ENCODE assay signal across 16 cellular contexts in the genomic region with DNA sequence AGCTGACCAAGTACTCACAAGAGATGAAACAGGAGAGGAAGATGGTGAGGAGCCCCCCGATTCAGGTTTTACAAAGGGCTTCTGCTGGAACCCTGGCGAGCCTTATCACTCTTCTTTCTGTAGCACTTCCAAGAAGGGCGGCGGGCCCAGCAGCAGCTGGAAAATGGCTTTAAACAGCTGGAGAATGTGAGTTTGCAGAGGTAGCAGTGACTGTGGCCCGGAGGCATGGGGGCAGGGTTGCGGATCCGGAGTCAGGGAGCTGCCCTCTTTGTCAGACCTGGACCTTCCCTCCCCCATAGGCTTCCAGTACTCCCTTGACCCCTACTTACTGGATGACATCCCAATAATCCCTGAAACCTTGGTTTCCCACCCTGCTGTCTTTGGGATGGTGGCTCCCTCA. TPM values are rescaled to one million over a fixed set of nuclear protein-coding genes. Genes with fewer than 3 reads are reported as not detected.
A peak's percentile ranks its signal among the peaks of the same experiment; 100 is the strongest.
DNase-seq lines count a peak whose midpoint lies in the region; ATAC-seq and TF ChIP-seq lines count a peak whose summit lies in the region.
"Had no signal": no experiment of that assay in that cellular context is flagged by ENCODE, and none has a peak within 500 bp of the region (broad histone marks: within the 10 kb centered on the region; RNA-seq: fewer than 3 reads in every experiment).

No MANE protein-coding gene starts in this region.

- no peak overlapping the region for H2AFZ ChIP-seq in PC-9

- H3K9me2 ChIP-seq in PC-9 (ENCODE audit: insufficient read depth) = no peaks in the 10 kb centered on the region

- H3K9me3 Mint-ChIP-seq in progenitor cell of endocrine pancreas (ENCODE audit: low read depth) = no peaks in the 10 kb centered on the region
- H3K9me3 Mint-ChIP-seq: activated B cell treated with CpG ODN at 0.5 μM for 24 hours; activated naive CD4-positive, alpha-beta T cell treated with anti-CD3 and anti-CD28 coated beads, Interleukin-2, amount 10 ng/mL, durations not matched to agents 7 days and 5 days; T-cell had no signal

- H3K4me3 Mint-ChIP-seq in progenitor cell of endocrine pancreas (ENCODE audit: low read depth) = no peak overlapping the region
- H3K4me3 Mint-ChIP-seq: activated CD8-positive, alpha-beta memory T cell treated with anti-CD3 and anti-CD28 coated beads, Interleukin-2, amount 10 ng/mL, durations not matched to agents 7 days and 5 days; activated naive CD4-positive, alpha-beta T cell treated with anti-CD3 and anti-CD28 coated beads, Interleukin-2, amount 10 ng/mL, durations not matched to agents 7 days and 5 days; T-cell had no signal

- no peak for DNase-seq in PC-9
- no peak for DNase-seq in esophagus muscularis mucosa (ENCODE audit: extremely low spot score)
- DNase-seq in progenitor cell of endocrine pancreas (ENCODE audit: low spot score, unreplicated experiment) = no peak
- no peak for DNase-seq in NCI-H1694 (lab: John Stamatoyannopoulos, UW)
- no peak for DNase-seq in GM19238 (ENCODE audit: insufficient read length, low spot score)
- no peak for DNase-seq in stimulated activated naive CD4-positive, alpha-beta T cell (lab: John Stamatoyannopoulos, UW)
- DNase-seq: activated B cell treated with CpG ODN at 0.5 μM for 24 hours; activated CD8-positive, alpha-beta memory T cell treated with anti-CD3 and anti-CD28 coated beads, Interleukin-2, amount 10 ng/mL, durations not matched to agents 7 days and 5 days; activated naive CD4-positive, alpha-beta T cell treated with anti-CD3 and anti-CD28 coated beads, Interleukin-2, amount 10 ng/mL, durations not matched to agents 7 days and 5 days; NCI-H82; RPMI8226; T-cell; testis had no signal

- H3K4me3 ChIP-seq in PC-9 (no peak overlapping the region), esophagus muscularis mucosa (peak overlapping the region in 1 of 4 donors; percentile 4)
- H3K4me3 ChIP-seq: testis had no signal

- POLR2A ChIA-PET in PC-9 (lab: Charles Lee; ENCODE audit: unreplicated experiment) = no interaction called here

- no peaks in the 10 kb centered on the region for H3K27me3 Mint-ChIP-seq in progenitor cell of endocrine pancreas
- H3K27me3 Mint-ChIP-seq: activated B cell treated with CpG ODN at 0.5 μM for 24 hours; activated CD8-positive, alpha-beta memory T cell treated with anti-CD3 and anti-CD28 coated beads, Interleukin-2, amount 10 ng/mL, durations not matched to agents 7 days and 5 days; T-cell had no signal

- peaks cover 54% of the 10 kb centered on the region for H3K79me2 ChIP-seq in PC-9 (ENCODE audit: low read depth)

- peak overlapping the region; percentile 39 for H3K27ac Mint-ChIP-seq in progenitor cell of endocrine pancreas
- H3K27ac Mint-ChIP-seq: activated B cell treated with CpG ODN at 0.5 μM for 24 hours; activated CD8-positive, alpha-beta memory T cell treated with anti-CD3 and anti-CD28 coated beads, Interleukin-2, amount 10 ng/mL, durations not matched to agents 7 days and 5 days; activated naive CD4-positive, alpha-beta T cell treated with anti-CD3 and anti-CD28 coated beads, Interleukin-2, amount 10 ng/mL, durations not matched to agents 7 days and 5 days had no signal

- H4K20me1 ChIP-seq in PC-9 (ENCODE audit: insufficient read depth) = peaks cover 5% of the 10 kb centered on the region; the same call in 1 of the 2 replicates

- H3K4me1 Mint-ChIP-seq in progenitor cell of endocrine pancreas (ENCODE audit: low read depth) = peaks cover 15% of the 10 kb centered on the region

- no peak for TF ChIP-seq POLR2A in esophagus muscularis mucosa (IDR thresholded peaks at IDR 0.05; ENCODE audit: low read depth)

- no peak for ATAC-seq in HG02678 (IDR thresholded peaks at IDR 0.05; ENCODE audit: unreplicated experiment)
- ATAC-seq: activated CD8-positive, alpha-beta memory T cell treated with anti-CD3 and anti-CD28 coated beads, Interleukin-2, amount 10 ng/mL, durations not matched to agents 7 days and 5 days; HepG2; T-cell had no signal

- WGBS in esophagus muscularis mucosa = 55% methylated on average over 7 of the region's 7 CpGs

- no peaks in the 10 kb centered on the region for H3K9me3 ChIP-seq in PC-9 (ENCODE audit: insufficient read depth, low read depth)
- no peaks in the 10 kb centered on the region for H3K9me3 ChIP-seq in esophagus muscularis mucosa
- H3K9me3 ChIP-seq: testis had no signal

- H3K27ac ChIP-seq in C4-2B = peak overlapping the region; percentile 41; the same call in 1 of the 2 replicates
- peak overlapping the region; percentile 88; the same call in 1 of the 2 replicates for H3K27ac ChIP-seq in PC-9
- H3K27ac ChIP-seq in esophagus muscularis mucosa (replicated peaks in 1 of 4) = peak overlapping the region; percentile 85 to 92 (median 89)

- peaks cover 56% of the 10 kb centered on the region for H3K4me1 ChIP-seq in PC-9 (replicated peaks; ENCODE audit: insufficient read depth)
- H3K4me1 ChIP-seq in esophagus muscularis mucosa = peaks cover 56 to 71% (median 69%) of the 10 kb centered on the region in 4 donors

- no peak for TF ChIP-seq EP300 in esophagus muscularis mucosa (IDR thresholded peaks at IDR 0.05)

- peaks cover 12% of the 10 kb centered on the region; the same call in 1 of the 2 replicates for H3K36me3 ChIP-seq in PC-9 (ENCODE audit: low read depth)
- peaks cover 28 to 60% (median 41%) of the 10 kb centered on the region in 4 donors for H3K36me3 ChIP-seq in esophagus muscularis mucosa

- BruUV-seq in PC-9 (replicated peaks; lab: Mats Ljungman, UMichigan) = no TSS peak

- CTCF ChIA-PET in PC-9 (lab: Charles Lee) = no interaction called here

- H3K36me3 Mint-ChIP-seq in progenitor cell of endocrine pancreas (ENCODE audit: insufficient read depth) = peaks cover 28% of the 10 kb centered on the region

- H3F3A ChIP-seq in PC-9 (ENCODE audit: insufficient read depth, low read depth) = peaks cover 63% of the 10 kb centered on the region

- H3K27me3 ChIP-seq in PC-9 (ENCODE audit: insufficient read depth, low read depth) (no peaks in the 10 kb centered on the region), esophagus muscularis mucosa (no peaks in the 10 kb centered on the region)
- H3K27me3 ChIP-seq: testis had no signal

- peak overlapping the region; percentile 81 for H3K4me2 ChIP-seq in PC-9

- TF ChIP-seq CTCF in C4-2B (conservative IDR thresholded peaks at IDR 0.05) (no peak), PC-9 (conservative IDR thresholded peaks at IDR 0.05) (no peak), esophagus muscularis mucosa (IDR thresholded peaks at IDR 0.05) (no peak), progenitor cell of endocrine pancreas (IDR thresholded peaks at IDR 0.05; ENCODE audit: unreplicated experiment) (no peak)

- intact Hi-C loops in PC-9 (cut with micrococcal nuclease; ENCODE audit: unreplicated experiment) = no loop called here
- intact Hi-C loops in esophagus muscularis mucosa (cut with DNase I) = loop anchor here (10.0 kb wide), 1 partner anchor 322 kb away; a partner anchor contains a TSS

RNA-seq across cellular contexts. Expression of a gene that starts 3.6 kb away (rescaled TPM):
- 84.3 and 104 TPM in 2 replicates for total RNA-seq in PC-9 (2021)
- 100 to 1,000 TPM in 3 of 4 donors, 10 to 100 TPM in 1; 85.8 to 148 (median 118) TPM for total RNA-seq in esophagus muscularis mucosa
- total RNA-seq in progenitor cell of endocrine pancreas = 46.0 and 48.2 TPM in 2 replicates

RNA-seq across cellular contexts. Expression of a gene that starts 5.7 kb away (rescaled TPM):
- total RNA-seq in PC-9 (2021) (58.3 and 66.8 TPM in 2 replicates), esophagus muscularis mucosa (10 to 100 TPM; 38.2 to 61.7 (median 48.2) TPM), progenitor cell of endocrine pancreas (72.8 and 80.8 TPM in 2 replicates)

RNA-seq across cellular contexts. Expression of a gene that starts 22.6 kb away (rescaled TPM):
- total RNA-seq in PC-9 (2021) = 130 and 132 TPM in 2 replicates
- 1,000 to 10,000 TPM in 1 of 4 donors, 100 to 1,000 TPM in 3; 393 to 1,020 (median 677) TPM for total RNA-seq in esophagus muscularis mucosa
- total RNA-seq in progenitor cell of endocrine pancreas = 1.5 and 1.6 TPM in 2 replicates

RNA-seq across cellular contexts. Expression of a gene that starts 24.2 kb away (rescaled TPM):
- total RNA-seq in PC-9 (2021) (43.3 and 43.4 TPM in 2 replicates), esophagus muscularis mucosa (under 1 TPM in 2 of 4 donors, not detected in 2; 0.33 to 0.34 TPM), progenitor cell of endocrine pancreas (19.8 and 20.0 TPM in 2 replicates)

RNA-seq across cellular contexts. Expression of a gene that starts 29.4 kb away (rescaled TPM):
- total RNA-seq in PC-9 (2021) (7.5 and 8.2 TPM in 2 replicates), esophagus muscularis mucosa (1 to 10 TPM; 2.9 to 8.0 (median 4.1) TPM), progenitor cell of endocrine pancreas (not detected in 2 replicates)
- total RNA-seq: HepG2 had no signal

Comparison
In these comparisons a context has a peak if more than half of its experiments do, and no peak if none do; other contexts are left out.
1. RNA of a gene that starts 22.6 kb away (total RNA-seq): 393 to 1,020 TPM in esophagus muscularis mucosa and 130 to 132 TPM in PC-9; 1.5 to 1.6 TPM in progenitor cell of endocrine pancreas; every median in the first group is over 10 times any median in the second.
2. Peak in every context shown above with its lines, with median percentiles within 50 percentile points of each other: H3K27ac ChIP-seq.